1 cellular context compared by ENCODE assay signal in the genomic region with DNA sequence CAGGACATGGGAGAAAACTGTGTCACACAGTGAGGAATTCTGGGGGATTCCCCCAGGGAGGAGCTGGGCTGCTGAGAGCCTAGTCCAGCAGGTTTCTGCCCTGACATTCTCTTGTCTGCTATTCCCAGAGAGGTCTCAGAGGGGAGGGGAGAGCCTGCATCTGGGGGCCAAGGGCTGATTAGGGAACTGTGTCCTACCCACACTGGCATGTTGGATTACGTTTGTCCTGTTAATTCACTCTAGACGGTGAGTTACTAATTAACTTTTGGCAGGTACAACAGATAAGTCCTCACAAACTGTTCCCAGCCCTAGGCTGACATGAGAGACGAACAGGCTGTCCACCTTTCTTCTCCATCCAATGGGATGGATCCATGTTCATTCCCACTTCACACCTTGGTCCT.
TF ChIP-seq lines count a peak whose summit lies in the region.

No MANE protein-coding gene starts in this region.

TF ChIP-seq in IMR-90, 13 proteins besides CTCF, POLR2A, EP300 and RAD21:
- TF ChIP-seq BHLHE40 (IDR thresholded peaks at IDR 0.05; ENCODE audit: low read depth, low read length) (no peak), NFE2L2 (IDR thresholded peaks at IDR 0.05; ENCODE audit: low read depth, low read length) (no peak), SMC3 (IDR thresholded peaks at IDR 0.05; ENCODE audit: low read depth, low read length) (no peak), RFX5 (IDR thresholded peaks at IDR 0.05; ENCODE audit: low read depth, low read length) (no peak), RCOR1 (IDR thresholded peaks at IDR 0.05; ENCODE audit: insufficient replicate concordance, low read length) (no peak), CEBPB (IDR thresholded peaks at IDR 0.05; ENCODE audit: low read depth, low read length) (no peak), FOS (IDR thresholded peaks at IDR 0.05; ENCODE audit: low read depth, low read length) (no peak), CHD1 (IDR thresholded peaks at IDR 0.05; ENCODE audit: low read depth, low read length) (no peak), MXI1 (IDR thresholded peaks at IDR 0.05; ENCODE audit: borderline replicate concordance, low read depth, low read length) (no peak), MAZ (IDR thresholded peaks at IDR 0.05; ENCODE audit: borderline replicate concordance, low read depth, low read length) (no peak), MAFK (IDR thresholded peaks at IDR 0.05; ENCODE audit: low read depth, low read length) (no peak)
- TF ChIP-seq, protein P1, sequence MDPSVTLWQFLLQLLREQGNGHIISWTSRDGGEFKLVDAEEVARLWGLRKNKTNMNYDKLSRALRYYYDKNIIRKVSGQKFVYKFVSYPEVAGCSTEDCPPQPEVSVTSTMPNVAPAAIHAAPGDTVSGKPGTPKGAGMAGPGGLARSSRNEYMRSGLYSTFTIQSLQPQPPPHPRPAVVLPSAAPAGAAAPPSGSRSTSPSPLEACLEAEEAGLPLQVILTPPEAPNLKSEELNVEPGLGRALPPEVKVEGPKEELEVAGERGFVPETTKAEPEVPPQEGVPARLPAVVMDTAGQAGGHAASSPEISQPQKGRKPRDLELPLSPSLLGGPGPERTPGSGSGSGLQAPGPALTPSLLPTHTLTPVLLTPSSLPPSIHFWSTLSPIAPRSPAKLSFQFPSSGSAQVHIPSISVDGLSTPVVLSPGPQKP (IDR thresholded peaks at IDR 0.05; ENCODE audit: borderline replicate concordance, low read depth, low read length): no peak
- TF ChIP-seq, protein P2, sequence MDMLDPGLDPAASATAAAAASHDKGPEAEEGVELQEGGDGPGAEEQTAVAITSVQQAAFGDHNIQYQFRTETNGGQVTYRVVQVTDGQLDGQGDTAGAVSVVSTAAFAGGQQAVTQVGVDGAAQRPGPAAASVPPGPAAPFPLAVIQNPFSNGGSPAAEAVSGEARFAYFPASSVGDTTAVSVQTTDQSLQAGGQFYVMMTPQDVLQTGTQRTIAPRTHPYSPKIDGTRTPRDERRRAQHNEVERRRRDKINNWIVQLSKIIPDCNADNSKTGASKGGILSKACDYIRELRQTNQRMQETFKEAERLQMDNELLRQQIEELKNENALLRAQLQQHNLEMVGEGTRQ (IDR thresholded peaks at IDR 0.05; ENCODE audit: low read depth, low read length): no peak
TF ChIP-seq in IMR-90: peak in this region for 0.
